In the genomic region with DNA sequence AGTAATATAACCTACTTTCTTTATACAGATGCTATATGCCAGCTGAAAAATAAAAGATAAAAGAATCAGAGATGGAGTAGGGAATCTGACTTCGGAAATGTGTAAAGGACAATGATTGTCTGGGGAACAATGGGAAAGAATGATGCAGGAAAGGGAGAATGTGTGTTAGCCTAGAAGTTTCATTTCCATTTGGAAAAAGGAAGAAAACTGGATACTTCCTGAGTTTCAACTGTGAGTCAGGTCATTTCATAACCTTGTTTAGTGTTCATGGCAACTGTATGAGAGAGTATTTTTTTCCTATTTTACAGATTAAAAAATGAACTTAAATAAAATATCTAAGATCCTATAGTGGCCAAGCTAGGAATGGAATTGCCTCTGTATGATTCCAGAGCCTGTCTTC, we compare ENCODE assay signal across 24 cellular contexts.
DNase-seq lines count a peak whose midpoint lies in the region; TF ChIP-seq lines count a peak whose summit lies in the region.
"Had no signal": no experiment of that assay in that cellular context is flagged by ENCODE, and none has a peak within 500 bp of the region (broad histone marks: within the 10 kb centered on the region; RNA-seq: fewer than 3 reads in every experiment).

No MANE protein-coding gene starts in this region.

- peaks cover 19% of the 10 kb centered on the region for H3K4me1 Mint-ChIP-seq in T-helper 2 cell treated with Interferon-gamma antibody and Interleukin-4, amounts not matched to agents 5 μg/mL and 100 μg/mL, for 36 hours (ENCODE audit: low read depth)

- H3K4me3 ChIP-seq in SJSA1 = no peak overlapping the region
- no peak overlapping the region for H3K4me3 ChIP-seq in epithelial cell of esophagus (ENCODE audit: low read length)
- no peak overlapping the region for H3K4me3 ChIP-seq in left ventricle myocardium inferior
- H3K4me3 ChIP-seq: colonic mucosa, thoracic aorta had no signal

- H3K4me1 ChIP-seq in SJSA1 (replicated peaks) = peaks cover 45% of the 10 kb centered on the region
- H3K4me1 ChIP-seq in left ventricle myocardium inferior = no peaks in the 10 kb centered on the region
- H3K4me1 ChIP-seq: colonic mucosa had no signal

- no peaks in the 10 kb centered on the region for H3K9me3 Mint-ChIP-seq in T-helper 2 cell treated with Interferon-gamma antibody and Interleukin-4, amounts not matched to agents 5 μg/mL and 100 μg/mL, for 36 hours
- H3K9me3 Mint-ChIP-seq: activated CD4-positive, alpha-beta memory T cell treated with anti-CD3 and anti-CD28 coated beads for 36 hours; IgD-negative memory B cell; nephron progenitor cell had no signal

- no peak for TF ChIP-seq CTCF in epithelial cell of esophagus (IDR thresholded peaks at IDR 0.05; ENCODE audit: insufficient read depth, low read depth, low read length, missing control alignments)
- TF ChIP-seq CTCF in left ventricle myocardium inferior (IDR thresholded peaks at IDR 0.05; ENCODE audit: borderline replicate concordance) = no peak

- no peaks in the 10 kb centered on the region for H3K27me3 ChIP-seq in SJSA1 (replicated peaks)
- no peaks in the 10 kb centered on the region for H3K27me3 ChIP-seq in left ventricle myocardium inferior (ENCODE audit: low read depth)
- H3K27me3 ChIP-seq: colonic mucosa had no signal

- no peaks in the 10 kb centered on the region for H3K36me3 ChIP-seq in SJSA1
- no peaks in the 10 kb centered on the region for H3K36me3 ChIP-seq in left ventricle myocardium inferior
- H3K36me3 ChIP-seq: colonic mucosa, thoracic aorta had no signal

- peak overlapping the region; percentile 8; the same call in 1 of the 2 replicates for H3K27ac ChIP-seq in SJSA1
- no peak overlapping the region for H3K27ac ChIP-seq in left ventricle myocardium inferior (replicated peaks)
- H3K27ac ChIP-seq: colonic mucosa, thoracic aorta had no signal

- peaks cover 30% of the 10 kb centered on the region for H3K27me3 Mint-ChIP-seq in T-helper 2 cell treated with Interferon-gamma antibody and Interleukin-4, amounts not matched to agents 5 μg/mL and 100 μg/mL, for 36 hours (ENCODE audit: low read depth)
- H3K27me3 Mint-ChIP-seq: CD4-positive, CD25-positive, alpha-beta regulatory T cell; IgD-negative memory B cell; progenitor cell of endocrine pancreas had no signal

- intact Hi-C loops in left ventricle myocardium inferior (cut with micrococcal nuclease) = no loop called here

- no peaks in the 10 kb centered on the region for H3K36me3 Mint-ChIP-seq in T-helper 2 cell treated with Interferon-gamma antibody and Interleukin-4, amounts not matched to agents 5 μg/mL and 100 μg/mL, for 36 hours (ENCODE audit: low read depth)
- H3K36me3 Mint-ChIP-seq: activated CD4-positive, alpha-beta memory T cell treated with anti-CD3 and anti-CD28 coated beads for 36 hours; CD4-positive, CD25-positive, alpha-beta regulatory T cell; IgD-negative memory B cell had no signal

- no peak overlapping the region for H3K27ac Mint-ChIP-seq in T-helper 2 cell treated with Interferon-gamma antibody and Interleukin-4, amounts not matched to agents 5 μg/mL and 100 μg/mL, for 36 hours
- H3K27ac Mint-ChIP-seq: activated CD4-positive, alpha-beta memory T cell treated with anti-CD3 and anti-CD28 coated beads for 36 hours; CD4-positive, CD25-positive, alpha-beta regulatory T cell; IgD-negative memory B cell; nephron progenitor cell; progenitor cell of endocrine pancreas had no signal

- H3K4me3 Mint-ChIP-seq in T-helper 2 cell treated with Interferon-gamma antibody and Interleukin-4, amounts not matched to agents 5 μg/mL and 100 μg/mL, for 36 hours = no peak overlapping the region
- H3K4me3 Mint-ChIP-seq: activated CD4-positive, alpha-beta memory T cell treated with anti-CD3 and anti-CD28 coated beads for 36 hours; CD4-positive, CD25-positive, alpha-beta regulatory T cell; IgD-negative memory B cell; nephron progenitor cell had no signal

- H3K9me3 ChIP-seq in SJSA1 (replicated peaks) (no peaks in the 10 kb centered on the region), left ventricle myocardium inferior (replicated peaks) (no peaks in the 10 kb centered on the region)
- H3K9me3 ChIP-seq: colonic mucosa, thoracic aorta had no signal

- DNase-seq in EH (ENCODE audit: low read depth) (peak; percentile 36), SJSA1 (ENCODE audit: low read depth in 1 of 2, low spot score in 2 of 2) (no peak), epithelial cell of esophagus (ENCODE audit: low read depth) (peak; percentile 51), lung microvascular endothelial cell (ENCODE audit: low read depth in 2 of 2) (peak; percentile 81 to 90), left ventricle myocardium inferior (no peak), NCI-H1436 treated with DMSO at 0.1 percent for 48 hours (lab: John Stamatoyannopoulos, UW) (no peak), NCI-H82 treated with DMSO at 0.1 percent for 48 hours (lab: John Stamatoyannopoulos, UW; ENCODE audit: unreplicated experiment) (no peak)
- no peak for DNase-seq in T-helper 2 cell treated with Interferon-gamma antibody and Interleukin-4, amounts not matched to agents 5 μg/mL and 100 μg/mL, for 36 hours (ENCODE audit: low spot score)
- DNase-seq: activated CD4-positive, alpha-beta memory T cell treated with anti-CD3 and anti-CD28 coated beads for 36 hours; activated naive CD4-positive, alpha-beta T cell treated with Interleukin-2 at 50 U/mL for 16 hours; aorta; CD4-positive, CD25-positive, alpha-beta regulatory T cell; colonic mucosa; islet precursor cell; MV-4-11; NCI-H2029; NCI-H446 treated with DMSO at 0.1 percent for 48 hours; nephron progenitor cell; Right ventricle myocardium superior; stimulated activated CD4-positive, alpha-beta T cell treated with anti-CD3 and anti-CD28 coated beads, Interleukin-12 subunit alpha, Interleukin-12 subunit beta, amount 100 ng/mL, for 4 hours; T-helper 1 cell had no signal

Comparison
In these comparisons a context has a peak if more than half of its experiments do, and no peak if none do; other contexts are left out.
1. DNase-seq: peak in EH (single experiment), epithelial cell of esophagus (single experiment) and lung microvascular endothelial cell (2 of 2); none in SJSA1 (0 of 2), left ventricle myocardium inferior (single experiment), T-helper 2 cell treated with Interferon-gamma antibody and Interleukin-4, amounts not matched to agents 5 μg/mL and 100 μg/mL, for 36 hours (single experiment), NCI-H1436 treated with DMSO at 0.1 percent for 48 hours (single experiment) and NCI-H82 treated with DMSO at 0.1 percent for 48 hours (single experiment).